19 cellular contexts compared by ENCODE assay signal in genomic region chr5:133265257-133265656, GRCh38.
A peak's percentile ranks its signal among the peaks of the same experiment; 100 is the strongest.
DNase-seq lines count a peak whose midpoint lies in the region; ATAC-seq and TF ChIP-seq lines count a peak whose summit lies in the region.
"Had no signal": no experiment of that assay in that cellular context is flagged by ENCODE, and none has a peak within 500 bp of the region (broad histone marks: within the 10 kb centered on the region; RNA-seq: fewer than 3 reads in every experiment).

No MANE protein-coding gene starts in this region.

- H3K27me3 ChIP-seq in effector memory CD4-positive, alpha-beta T cell (replicated peaks; ENCODE audit: control insufficient read depth, insufficient read depth, low read length, poor library complexity, severe bottlenecking) = no peaks in the 10 kb centered on the region

- no peaks in the 10 kb centered on the region for H3K9me3 ChIP-seq in effector memory CD4-positive, alpha-beta T cell (ENCODE audit: control insufficient read depth, low read length)

- no peaks in the 10 kb centered on the region for H3K9me3 Mint-ChIP-seq in stimulated activated naive B cell treated with anti-CD40 and anti-IgM and Interleukin-4, amounts not matched to agents 10 μg/mL and 1 μg/mL and 100 μg/mL, for 72 hours
- H3K9me3 Mint-ChIP-seq: CD4-positive, alpha-beta memory T cell; HFFc6; IgD-negative memory B cell had no signal

- H3K27me3 Mint-ChIP-seq in stimulated activated naive B cell treated with anti-CD40 and anti-IgM and Interleukin-4, amounts not matched to agents 10 μg/mL and 1 μg/mL and 100 μg/mL, for 72 hours = peaks cover 4 to 22% of the 10 kb centered on the region in 2 donors

- H3K4me3 Mint-ChIP-seq in stimulated activated naive B cell treated with anti-CD40 and anti-IgM and Interleukin-4, amounts not matched to agents 10 μg/mL and 1 μg/mL and 100 μg/mL, for 72 hours = no peak overlapping the region
- H3K4me3 Mint-ChIP-seq: B cell; CD4-positive, alpha-beta memory T cell; HFFc6; IgD-negative memory B cell had no signal

- peak; percentile 68 for DNase-seq in SW480 (ENCODE audit: low spot score)
- peak; percentile 20 for DNase-seq in stimulated activated naive B cell treated with anti-CD40 and anti-IgM and Interleukin-4, amounts not matched to agents 10 μg/mL and 1 μg/mL and 100 μg/mL, for 72 hours
- no peak for DNase-seq in effector memory CD4-positive, alpha-beta T cell
- DNase-seq in islet precursor cell = no peak
- DNase-seq: ACHN; CD4-positive, alpha-beta memory T cell; HFFc6; NCI-H1105 treated with DMSO at 0.1 percent for 48 hours; NCI-H187; NCI-H345; NCI-H526 treated with DMSO at 0.1 percent for 48 hours; OCI-M1; SIG-M5 had no signal

- no peak overlapping the region for H3K27ac ChIP-seq in effector memory CD4-positive, alpha-beta T cell (ENCODE audit: insufficient read depth, low read length, poor library complexity, severe bottlenecking)
- H3K27ac ChIP-seq: HL-60 had no signal

- H3K36me3 Mint-ChIP-seq in stimulated activated naive B cell treated with anti-CD40 and anti-IgM and Interleukin-4, amounts not matched to agents 10 μg/mL and 1 μg/mL and 100 μg/mL, for 72 hours = no peaks in the 10 kb centered on the region
- H3K36me3 Mint-ChIP-seq: CD4-positive, alpha-beta memory T cell had no signal

- ATAC-seq in GM19023 (IDR thresholded peaks at IDR 0.05; ENCODE audit: unreplicated experiment) (peak; percentile 25), HG03442 (IDR thresholded peaks at IDR 0.05; ENCODE audit: unreplicated experiment) (no peak)
- ATAC-seq in stimulated activated naive B cell treated with anti-CD40 and anti-IgM and Interleukin-4, amounts not matched to agents 10 μg/mL and 1 μg/mL and 100 μg/mL, for 72 hours (replicated peaks) = peak; percentile 73 to 81

- H3K4me1 ChIP-seq in effector memory CD4-positive, alpha-beta T cell (ENCODE audit: control insufficient read depth, insufficient read depth, low read length, poor library complexity, severe bottlenecking) = no peaks in the 10 kb centered on the region

- peaks cover 10 to 31% of the 10 kb centered on the region in 2 donors for H3K4me1 Mint-ChIP-seq in stimulated activated naive B cell treated with anti-CD40 and anti-IgM and Interleukin-4, amounts not matched to agents 10 μg/mL and 1 μg/mL and 100 μg/mL, for 72 hours
- H3K4me1 Mint-ChIP-seq: B cell; CD4-positive, alpha-beta memory T cell; IgD-negative memory B cell had no signal

- H3K4me3 ChIP-seq in effector memory CD4-positive, alpha-beta T cell (ENCODE audit: insufficient read depth, low read depth, low read length, poor library complexity, severe bottlenecking) = no peak overlapping the region

- 0 out of 3 replicates have a peak, but pooled peaks have one; percentile 8 for TF ChIP-seq CTCF in GM12872 (IDR thresholded peaks at IDR 0.05; ENCODE audit: insufficient read depth, low read depth, low read length)

- H3K36me3 ChIP-seq in effector memory CD4-positive, alpha-beta T cell (ENCODE audit: control insufficient read depth, insufficient read depth, low read length) = no peaks in the 10 kb centered on the region

- H3K27ac Mint-ChIP-seq in stimulated activated naive B cell treated with anti-CD40 and anti-IgM and Interleukin-4, amounts not matched to agents 10 μg/mL and 1 μg/mL and 100 μg/mL, for 72 hours = peak overlapping the region; percentile 45
- H3K27ac Mint-ChIP-seq: B cell; CD4-positive, alpha-beta memory T cell; HFFc6; IgD-negative memory B cell had no signal

Comparison
In these comparisons a context has a peak if more than half of its experiments do, and no peak if none do; other contexts are left out.
1. DNase-seq: peak in SW480 (single experiment) and stimulated activated naive B cell treated with anti-CD40 and anti-IgM and Interleukin-4, amounts not matched to agents 10 μg/mL and 1 μg/mL and 100 μg/mL, for 72 hours (single experiment); none in effector memory CD4-positive, alpha-beta T cell (0 of 3) and islet precursor cell (single experiment).